Comparison of ENCODE assay signal across 8 cellular contexts in the genomic region with DNA sequence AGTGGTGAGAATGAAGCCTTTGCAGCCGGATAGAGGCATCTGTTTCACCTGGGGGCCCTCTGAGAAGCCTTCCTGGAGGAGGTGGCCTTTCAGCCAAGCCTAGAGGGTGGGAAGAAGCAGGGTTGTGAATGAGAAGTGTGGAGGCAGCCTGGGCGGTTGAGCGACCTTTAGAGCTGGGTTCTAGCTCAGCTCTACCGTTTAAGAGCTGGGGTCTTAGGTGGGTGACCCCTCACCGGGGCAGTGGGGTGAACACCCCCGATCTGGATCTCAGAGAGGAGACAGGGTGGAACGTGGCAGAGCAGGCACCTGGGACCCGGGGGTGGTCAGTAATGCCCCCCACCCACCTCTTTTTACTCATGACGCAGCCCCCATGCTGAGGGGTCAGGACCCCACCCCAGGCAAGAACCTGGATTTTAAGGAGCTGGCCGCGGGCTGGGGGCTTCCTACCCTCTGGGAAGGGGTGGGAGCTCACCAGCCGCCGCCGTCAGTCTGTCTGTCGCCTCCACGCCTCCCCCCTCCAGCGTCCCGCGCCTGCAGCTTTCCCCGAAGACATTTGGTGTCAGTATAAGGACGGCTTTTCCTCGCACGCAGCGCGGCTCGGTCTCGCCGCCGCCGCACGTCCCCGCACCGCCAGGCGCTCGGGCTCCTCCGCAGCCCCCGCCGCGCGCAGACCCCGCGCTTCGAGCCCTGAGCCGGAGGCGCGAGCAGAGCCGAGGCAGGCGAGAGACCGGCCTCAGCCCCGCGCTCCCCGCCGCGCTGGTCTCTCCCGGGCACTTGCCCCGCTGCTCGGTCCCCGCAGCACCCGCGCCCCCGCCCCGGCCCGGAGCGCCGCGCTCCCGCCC. TPM values are rescaled to one million over a fixed set of nuclear protein-coding genes. Genes with fewer than 3 reads are reported as not detected.
DNase-seq lines count a peak whose midpoint lies in the region; ATAC-seq and TF ChIP-seq lines count a peak whose summit lies in the region.

No MANE protein-coding gene starts in this region.

- ATAC-seq in T-cell (replicated peaks in 1 of 4) (peak; percentile 81 to 95 (median 86)), natural killer cell (peak in 2 of 3 donors; percentile 18 to 34)

- peak; percentile 48 to 54 for TF ChIP-seq CTCF in brain (conservative IDR thresholded peaks at IDR 0.05)
- no peak for TF ChIP-seq CTCF in natural killer cell (IDR thresholded peaks at IDR 0.05)

- no peak overlapping the region for H3K27ac Mint-ChIP-seq in T-cell
- H3K27ac Mint-ChIP-seq in brain: peak overlapping the region in 1 of 5 experiments; percentile 46
- no peak overlapping the region for H3K27ac Mint-ChIP-seq in natural killer cell

- H3K4me3 Mint-ChIP-seq in T-cell: peak overlapping the region in 2 of 3 donors; percentile 72 to 75
- H3K4me3 Mint-ChIP-seq in brain: peak overlapping the region; percentile 60 to 79 (median 77)
- H3K4me3 Mint-ChIP-seq in natural killer cell: no peak overlapping the region

- intact Hi-C loops in natural killer cell (cut with micrococcal nuclease): no loop called here

- POLR2A ChIA-PET in T-cell (lab: Charles Lee): no interaction called here

- DNase-seq in COLO668 (lab: John Stamatoyannopoulos, UW; ENCODE audit: unreplicated experiment) (peak; percentile 23), T-cell (peak in 33 of 34 experiments; percentile 7 to 61 (median 43)), natural killer cell (no peak), globus pallidus (ENCODE audit: low spot score) (no peak), HT-29 (ENCODE audit: low spot score) (no peak), OCI-M2 (lab: John Stamatoyannopoulos, UW; ENCODE audit: unreplicated experiment) (no peak), NCI-H510A treated with DMSO at 0.1 percent for 48 hours (lab: John Stamatoyannopoulos, UW) (no peak)

- H3K27me3 Mint-ChIP-seq in T-cell (peaks cover 27 to 47% of the 10 kb centered on the region in 2 donors), brain (peaks cover 71% of the 10 kb centered on the region), natural killer cell (ENCODE audit: low read depth in 2 of 2) (peaks cover 31 to 55% of the 10 kb centered on the region in 2 donors)

- CTCF ChIA-PET in T-cell (lab: Charles Lee): interaction anchor here in 1 of 2 donors (0.5 to 0.9 kb wide), 3 partner anchors 20 to 499 kb away, joined by 4 to 5 read pairs (median 5); no protein-coding TSS in a partner anchor

- H3K4me1 Mint-ChIP-seq in T-cell (peaks cover 5 to 11% (median 8%) of the 10 kb centered on the region in 3 donors), brain (peaks cover 31% of the 10 kb centered on the region), natural killer cell (peaks cover 5 to 7% of the 10 kb centered on the region in 2 donors)

- H3K36me3 Mint-ChIP-seq in T-cell (no peaks in the 10 kb centered on the region), brain (no peaks in the 10 kb centered on the region), natural killer cell (no peaks in the 10 kb centered on the region)

- H3K9me3 Mint-ChIP-seq in T-cell (no peaks in the 10 kb centered on the region), brain (peaks cover 0 to 4% (median 0%) of the 10 kb centered on the region in 5 experiments), natural killer cell (no peaks in the 10 kb centered on the region)

RNA-seq across cellular contexts. Expression of a gene that starts 13.4 kb away (rescaled TPM):
- total RNA-seq in T-cell (10 to 100 TPM; 16.1 to 32.9 (median 28.8) TPM), natural killer cell (under 1 TPM; 0.05 to 0.83 (median 0.72) TPM)
- 2.2 TPM for polyA plus RNA-seq in brain (ENCODE audit: insufficient read depth, low read depth, low replicate concordance)
- total RNA-seq in HT-29 (2014; rRNA removed; shearing (Covaris generic)): 0.03 TPM in 1 of 2 replicates, not detected in the other

RNA-seq across cellular contexts. Expression of a gene that starts 24.6 kb away (rescaled TPM):
- total RNA-seq in T-cell (10 to 100 TPM; 42.4 to 76.8 (median 73.5) TPM), natural killer cell (10 to 100 TPM; 56.7 to 66.5 (median 61.3) TPM)
- 116 TPM for polyA plus RNA-seq in brain (ENCODE audit: insufficient read depth, low read depth, low replicate concordance)
- total RNA-seq in HT-29 (2014; rRNA removed; shearing (Covaris generic)): 250 and 300 TPM in 2 replicates

RNA-seq across cellular contexts. Expression of a gene that starts 36.8 kb away (rescaled TPM):
- total RNA-seq in T-cell: 100 to 1,000 TPM; 236 to 371 (median 327) TPM
- 435 TPM for polyA plus RNA-seq in brain (ENCODE audit: insufficient read depth, low read depth, low replicate concordance)
- total RNA-seq in natural killer cell: 100 to 1,000 TPM; 235 to 242 (median 238) TPM
- 314 and 320 TPM in 2 replicates for total RNA-seq in HT-29 (2014; rRNA removed; shearing (Covaris generic))

RNA-seq across cellular contexts. Expression of a gene that starts 55.1 kb away (rescaled TPM):
- total RNA-seq in T-cell (10 to 100 TPM; 19.7 to 44.1 (median 38.5) TPM), natural killer cell (10 to 100 TPM; 16.1 to 27.6 (median 25.1) TPM)
- 22.5 TPM for polyA plus RNA-seq in brain (ENCODE audit: insufficient read depth, low read depth, low replicate concordance)
- 16.9 and 19.0 TPM in 2 replicates for total RNA-seq in HT-29 (2014; rRNA removed; shearing (Covaris generic))

Comparison
In these comparisons a context has a peak if more than half of its experiments do, and no peak if none do; other contexts are left out.
1. DNase-seq: peak in COLO668 (single experiment) and T-cell (33 of 34); none in natural killer cell (single experiment), globus pallidus (single experiment), HT-29 (single experiment), OCI-M2 (single experiment) and NCI-H510A treated with DMSO at 0.1 percent for 48 hours (single experiment).
2. RNA of a gene that starts 13.4 kb away (total RNA-seq): 16.1 to 32.9 TPM in T-cell; 0.05 to 0.83 TPM in natural killer cell and 0.03 TPM in HT-29; every median in the first group is over 4 times any median in the second.